In the genomic region with DNA sequence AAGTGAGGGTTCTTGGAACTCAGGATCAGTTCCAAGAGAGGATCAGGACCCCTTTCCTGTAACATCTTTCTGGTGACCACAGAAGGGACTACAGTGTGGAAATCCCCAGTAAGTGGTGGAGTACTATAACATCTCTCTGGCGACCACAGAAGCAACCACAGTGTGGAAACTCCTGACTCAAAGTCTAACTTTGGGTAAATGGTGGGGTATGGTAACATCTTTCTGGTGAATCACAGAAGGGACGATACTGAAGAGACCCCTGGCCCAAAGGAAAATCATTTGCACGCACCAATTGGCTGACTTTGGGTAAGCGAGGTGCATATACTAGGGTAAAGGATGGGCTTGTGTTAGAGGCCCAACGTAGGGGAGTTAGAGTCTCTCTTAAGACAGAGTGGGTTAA, we compare ENCODE assay signal across 10 cellular contexts. TPM values are rescaled to one million over a fixed set of nuclear protein-coding genes. Genes with fewer than 3 reads are reported as not detected.
DNase-seq lines count a peak whose midpoint lies in the region; ATAC-seq and TF ChIP-seq lines count a peak whose summit lies in the region.
"Had no signal": no experiment of that assay in that cellular context is flagged by ENCODE, and none has a peak within 500 bp of the region (broad histone marks: within the 10 kb centered on the region; RNA-seq: fewer than 3 reads in every experiment).

No MANE protein-coding gene starts in this region.

- H3K27ac ChIP-seq in uterus: no peak overlapping the region
- H3K27ac ChIP-seq: coronary artery, testis had no signal

- no peaks in the 10 kb centered on the region for H3K9me3 ChIP-seq in uterus
- H3K9me3 ChIP-seq: testis had no signal

- H3K9me3 Mint-ChIP-seq in activated naive CD4-positive, alpha-beta T cell treated with anti-CD3 and anti-CD28 coated beads, Interleukin-2, amount 50 U/mL, for 72 hours: peaks cover 8 to 11% of the 10 kb centered on the region in 2 donors
- peaks cover 0 to 4% of the 10 kb centered on the region in 2 donors for H3K9me3 Mint-ChIP-seq in stimulated activated naive B cell treated with anti-CD40 and anti-IgM and Interleukin-4, amounts not matched to agents 10 μg/mL and 1 μg/mL and 100 μg/mL, for 72 hours
- peaks cover 12% of the 10 kb centered on the region for H3K9me3 Mint-ChIP-seq in activated naive CD4-positive, alpha-beta T cell treated with anti-CD3 and anti-CD28 coated beads for 36 hours

- ATAC-seq in activated naive CD4-positive, alpha-beta T cell treated with anti-CD3 and anti-CD28 coated beads, Interleukin-2, amount 50 U/mL, for 72 hours: peak; percentile 41 to 89
- ATAC-seq in HG02759 (IDR thresholded peaks at IDR 0.05; ENCODE audit: unreplicated experiment) (peak; percentile 89), HG03571 (IDR thresholded peaks at IDR 0.05; ENCODE audit: unreplicated experiment) (peak; percentile 64)
- ATAC-seq in stimulated activated naive B cell treated with anti-CD40 and anti-IgM and Interleukin-4, amounts not matched to agents 10 μg/mL and 1 μg/mL and 100 μg/mL, for 72 hours (replicated peaks): peak; percentile 72 to 75

- no peaks in the 10 kb centered on the region for H3K27me3 Mint-ChIP-seq in stimulated activated naive B cell treated with anti-CD40 and anti-IgM and Interleukin-4, amounts not matched to agents 10 μg/mL and 1 μg/mL and 100 μg/mL, for 72 hours
- H3K27me3 Mint-ChIP-seq in activated naive CD4-positive, alpha-beta T cell treated with anti-CD3 and anti-CD28 coated beads for 36 hours (ENCODE audit: low read depth): no peaks in the 10 kb centered on the region

- peaks cover 0 to 11% of the 10 kb centered on the region in 2 donors for H3K36me3 Mint-ChIP-seq in activated naive CD4-positive, alpha-beta T cell treated with anti-CD3 and anti-CD28 coated beads, Interleukin-2, amount 50 U/mL, for 72 hours
- H3K36me3 Mint-ChIP-seq in stimulated activated naive B cell treated with anti-CD40 and anti-IgM and Interleukin-4, amounts not matched to agents 10 μg/mL and 1 μg/mL and 100 μg/mL, for 72 hours: no peaks in the 10 kb centered on the region
- peaks cover 2% of the 10 kb centered on the region for H3K36me3 Mint-ChIP-seq in activated naive CD4-positive, alpha-beta T cell treated with anti-CD3 and anti-CD28 coated beads for 36 hours (ENCODE audit: low read depth)

- CTCF ChIA-PET in activated naive CD4-positive, alpha-beta T cell treated with anti-CD3 and anti-CD28 coated beads for 36 hours (lab: Charles Lee): no interaction called here

- H3K27ac Mint-ChIP-seq in activated naive CD4-positive, alpha-beta T cell treated with anti-CD3 and anti-CD28 coated beads, Interleukin-2, amount 50 U/mL, for 72 hours: no peak overlapping the region
- H3K27ac Mint-ChIP-seq in stimulated activated naive B cell treated with anti-CD40 and anti-IgM and Interleukin-4, amounts not matched to agents 10 μg/mL and 1 μg/mL and 100 μg/mL, for 72 hours: no peak overlapping the region
- H3K27ac Mint-ChIP-seq in activated naive CD4-positive, alpha-beta T cell treated with anti-CD3 and anti-CD28 coated beads for 36 hours: no peak overlapping the region

- no peak for TF ChIP-seq POLR2A in uterus (IDR thresholded peaks at IDR 0.05)

- no peak overlapping the region for H3K4me3 ChIP-seq in uterus
- H3K4me3 ChIP-seq: coronary artery, testis had no signal

- intact Hi-C loops in uterus (cut with DNase I; ENCODE audit: low total_unique reads): no loop called here
- intact Hi-C loops in activated naive CD4-positive, alpha-beta T cell treated with anti-CD3 and anti-CD28 coated beads for 36 hours (cut with micrococcal nuclease): no loop called here

- H3K4me1 ChIP-seq in uterus: no peaks in the 10 kb centered on the region
- H3K4me1 ChIP-seq: testis had no signal

- no peaks in the 10 kb centered on the region for H3K4me1 Mint-ChIP-seq in stimulated activated naive B cell treated with anti-CD40 and anti-IgM and Interleukin-4, amounts not matched to agents 10 μg/mL and 1 μg/mL and 100 μg/mL, for 72 hours
- no peaks in the 10 kb centered on the region for H3K4me1 Mint-ChIP-seq in activated naive CD4-positive, alpha-beta T cell treated with anti-CD3 and anti-CD28 coated beads for 36 hours (ENCODE audit: low read depth)

- H3K36me3 ChIP-seq in uterus: no peaks in the 10 kb centered on the region

- no peaks in the 10 kb centered on the region for H3K27me3 ChIP-seq in uterus
- H3K27me3 ChIP-seq: testis had no signal

- H3K4me3 Mint-ChIP-seq in stimulated activated naive B cell treated with anti-CD40 and anti-IgM and Interleukin-4, amounts not matched to agents 10 μg/mL and 1 μg/mL and 100 μg/mL, for 72 hours: no peak overlapping the region
- H3K4me3 Mint-ChIP-seq in activated naive CD4-positive, alpha-beta T cell treated with anti-CD3 and anti-CD28 coated beads for 36 hours: no peak overlapping the region

- TF ChIP-seq CTCF in uterus (IDR thresholded peaks at IDR 0.05): no peak

- DNase-seq in activated naive CD4-positive, alpha-beta T cell treated with anti-CD3 and anti-CD28 coated beads, Interleukin-2, amount 50 U/mL, for 72 hours (ENCODE audit: low spot score in 2 of 2): no peak
- DNase-seq in activated naive CD4-positive, alpha-beta T cell treated with Interleukin-2 at 50 U/mL for 16 hours: no peak
- DNase-seq in stimulated activated naive B cell treated with anti-CD40 and anti-IgM and Interleukin-4, amounts not matched to agents 10 μg/mL and 1 μg/mL and 100 μg/mL, for 72 hours: peak; percentile 1
- no peak for DNase-seq in uterus
- DNase-seq in activated naive CD4-positive, alpha-beta T cell treated with anti-CD3 and anti-CD28 coated beads for 36 hours: no peak
- no peak for DNase-seq in NCI-H510A (lab: John Stamatoyannopoulos, UW)
- DNase-seq: testis had no signal

RNA-seq across cellular contexts. Expression of gene GULP1, which starts 56.3 kb away (rescaled TPM):
- not detected for total RNA-seq in activated naive CD4-positive, alpha-beta T cell treated with anti-CD3 and anti-CD28 coated beads, Interleukin-2, amount 50 U/mL, for 72 hours
- total RNA-seq in uterus: 100 to 1,000 TPM in 2 of 4 donors, 10 to 100 TPM in 2; 14.3 to 128 (median 95.7) TPM
- total RNA-seq in activated naive CD4-positive, alpha-beta T cell treated with anti-CD3 and anti-CD28 coated beads for 36 hours: not detected

Comparison
In these comparisons a context has a peak if more than half of its experiments do, and no peak if none do; other contexts are left out.
1. RNA of gene GULP1, which starts 56.3 kb away (total RNA-seq): 14.3 to 128 TPM in uterus; not detected in activated naive CD4-positive, alpha-beta T cell treated with anti-CD3 and anti-CD28 coated beads, Interleukin-2, amount 50 U/mL, for 72 hours and not detected in activated naive CD4-positive, alpha-beta T cell treated with anti-CD3 and anti-CD28 coated beads for 36 hours; every median in the first group is over 10 times any median in the second.
2. Peak in every context shown above with its lines, with median percentiles within 50 percentile points of each other: ATAC-seq.